ENCODE assay signal across 8 cellular contexts in the genomic region with DNA sequence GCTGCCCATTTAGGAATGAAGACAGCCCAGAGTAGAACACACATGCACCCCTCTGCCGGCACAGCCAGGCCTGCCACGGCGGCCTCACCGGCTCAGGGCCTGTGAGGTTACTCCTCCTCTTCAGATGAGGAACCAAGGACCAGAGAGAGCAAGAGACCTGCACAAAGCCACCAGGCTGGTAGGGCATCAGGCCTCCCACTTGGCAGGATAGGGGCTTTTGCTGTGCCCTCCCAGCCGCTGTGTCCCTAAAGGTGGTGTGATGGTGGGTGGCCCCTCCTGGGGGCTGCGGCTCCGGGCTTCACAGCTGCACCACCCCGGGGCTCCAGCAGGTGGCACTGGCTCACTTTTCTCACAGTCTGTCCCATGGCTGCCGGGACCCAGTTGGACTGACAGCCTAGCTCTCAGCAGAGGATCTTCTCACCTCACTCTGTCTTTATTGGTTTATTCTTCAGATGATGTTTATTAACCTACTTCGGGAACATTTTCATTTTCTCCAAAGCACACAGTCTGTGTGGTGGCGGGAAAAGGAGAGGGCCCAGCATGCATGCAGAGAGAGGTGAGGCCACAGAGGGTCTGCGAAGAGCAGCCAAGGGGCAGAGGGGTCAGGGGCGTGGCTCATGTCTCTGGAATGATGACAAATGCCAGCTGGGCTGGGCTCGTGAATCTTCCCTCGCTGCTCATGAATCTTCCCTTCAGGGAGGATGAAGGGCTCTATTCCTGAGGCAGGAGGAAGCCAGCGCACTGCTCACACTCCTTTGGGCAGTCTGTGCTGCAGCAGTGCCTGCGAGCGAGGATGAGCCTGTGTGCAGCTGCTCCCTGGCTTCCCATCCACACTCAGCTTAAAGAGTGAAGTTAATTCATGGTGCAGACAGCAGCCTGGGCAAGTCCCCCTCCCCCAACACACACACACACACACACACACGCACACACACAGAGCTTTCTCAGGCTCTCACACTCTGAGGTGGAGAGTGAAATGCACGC.
A peak's percentile ranks its signal among the peaks of the same experiment; 100 is the strongest.
DNase-seq lines count a peak whose midpoint lies in the region; ATAC-seq, FAIRE-seq and TF ChIP-seq lines count a peak whose summit lies in the region.

No MANE protein-coding gene starts in this region.

- H3K27ac ChIP-seq in mammary epithelial cell (ENCODE audit: insufficient read depth, low read depth, low read length) (no peak overlapping the region), kidney (ENCODE audit: low read depth in 2 of 2, low read length in 2 of 2) (no peak overlapping the region)

- 49% methylated on average over 16 of the region's 20 CpGs for WGBS in mammary epithelial cell (ENCODE audit: low coverage, missing lambda C conversion rate)

- BruUV-seq in mammary epithelial cell (replicated peaks; lab: Mats Ljungman, UMichigan) = no TSS peak

- CTCF ChIA-PET in mammary epithelial cell (lab: Charles Lee; ENCODE audit: low non-redundant PET) = interaction anchor here (0.6 kb wide), 1 partner anchor 524 kb away, joined by 3 read pairs; no protein-coding TSS in a partner anchor

- H3K79me2 ChIP-seq in mammary epithelial cell (ENCODE audit: insufficient read depth, low read length) = no peaks in the 10 kb centered on the region

- TF ChIP-seq CTCF in WI38 (IDR thresholded peaks at IDR 0.05; ENCODE audit: low read depth, low read length) (peak; percentile 93), mammary epithelial cell (conservative IDR thresholded peaks at IDR 0.05 in 1 of 2, IDR thresholded peaks at IDR 0.05 in 1 of 2; ENCODE audit: extremely low read depth in 1 of 2, insufficient read depth in 1 of 2, low read depth in 1 of 2, low read length in 2 of 2) (peak; percentile 85 to 95), kidney (IDR thresholded peaks at IDR 0.05; ENCODE audit: borderline replicate concordance, extremely low read depth, insufficient read depth) (peak; percentile 86)

- H3K4me1 ChIP-seq in mammary epithelial cell (ENCODE audit: insufficient read depth, low read length) (peaks cover 4% of the 10 kb centered on the region), kidney (ENCODE audit: control insufficient read depth in 1 of 2, insufficient read depth in 1 of 2, low read depth in 1 of 2, low read length in 2 of 2) (peaks cover 0 to 5% of the 10 kb centered on the region in 2 donors)

- DNase-seq in NCI-H345 (lab: John Stamatoyannopoulos, UW) = peak; percentile 55
- no peak for DNase-seq in NCI-H345 treated with DMSO at 0.1 percent for 48 hours (lab: John Stamatoyannopoulos, UW; ENCODE audit: unreplicated experiment)
- DNase-seq in NAMALWA (ENCODE audit: low spot score) = peak; percentile 72
- DNase-seq in mammary epithelial cell = peak; percentile 23
- DNase-seq in kidney = peak; percentile 86
- peak; percentile 27 to 57 for DNase-seq in stimulated activated CD4-positive, alpha-beta T cell treated with anti-CD3 and anti-CD28 coated beads, Interleukin-15, amount 100 ng/mL, for 1 hour (ENCODE audit: low read depth in 1 of 2, low spot score in 1 of 2)

- no peak overlapping the region for H3K4me2 ChIP-seq in mammary epithelial cell (ENCODE audit: insufficient read depth, low read depth, low read length)

- in situ Hi-C loops in mammary epithelial cell (cut with MboI; ENCODE audit: low sequenced_read_pairs in 2 of 2) = loop anchor here in 1 of 2 donors (25.0 kb wide), 2 partner anchors 608 to 1258 kb away; no protein-coding TSS in a partner anchor

- H4K20me1 ChIP-seq in mammary epithelial cell (ENCODE audit: insufficient read depth, low read length) = no peaks in the 10 kb centered on the region

- H3K9ac ChIP-seq in mammary epithelial cell (ENCODE audit: insufficient read depth, low read length) (no peak overlapping the region), kidney (ENCODE audit: low read length in 2 of 2) (no peak overlapping the region)

- no peak overlapping the region for H3K4me3 ChIP-seq in WI38 (ENCODE audit: low read depth, low read length)
- no peak overlapping the region for H3K4me3 ChIP-seq in mammary epithelial cell (replicated peaks in 1 of 3; ENCODE audit: insufficient read depth in 1 of 3, low read depth in 2 of 3, low read length in 3 of 3)
- peak overlapping the region; percentile 4 to 25 for H3K4me3 ChIP-seq in kidney (ENCODE audit: low read length in 2 of 2)

- H3K9me3 ChIP-seq in mammary epithelial cell (replicated peaks; ENCODE audit: insufficient read depth, low read length) (no peaks in the 10 kb centered on the region), kidney (ENCODE audit: control insufficient read depth in 1 of 2, low read length in 2 of 2) (no peaks in the 10 kb centered on the region)

- H2AFZ ChIP-seq in mammary epithelial cell (ENCODE audit: low read depth, low read length) = no peak overlapping the region

- intact Hi-C loops in mammary epithelial cell (cut with micrococcal nuclease) = loop anchor here (1.0 to 2.0 kb wide), 3 partner anchors 422 to 809 kb away; no protein-coding TSS in a partner anchor
- intact Hi-C loops in kidney (cut with DNase I) = no loop called here

- no peak for FAIRE-seq in kidney (lab: Jason Lieb, UNC)

- H3K27me3 ChIP-seq in mammary epithelial cell (ENCODE audit: insufficient read depth, low read length) = no peaks in the 10 kb centered on the region

- ATAC-seq in HG03108 (IDR thresholded peaks at IDR 0.05; ENCODE audit: unreplicated experiment) = no peak

- dilution Hi-C loops in mammary epithelial cell (cut with HindIII; ENCODE audit: low sequenced_read_pairs) = no loop called here

- H3K36me3 ChIP-seq in mammary epithelial cell (ENCODE audit: insufficient read depth, low read length) (no peaks in the 10 kb centered on the region), kidney (ENCODE audit: control insufficient read depth in 1 of 2, insufficient read depth in 2 of 2, low read length in 2 of 2) (no peaks in the 10 kb centered on the region)

Comparison
In these comparisons a context has a peak if more than half of its experiments do, and no peak if none do; other contexts are left out.
1. H3K4me3 ChIP-seq: peak in kidney (2 of 2); none in WI38 (single experiment) and mammary epithelial cell (0 of 3).
2. Peak in every context shown above with its lines, with median percentiles within 50 percentile points of each other: CTCF ChIP-seq.